ENCODE assay signal across 16 cellular contexts in the genomic region with DNA sequence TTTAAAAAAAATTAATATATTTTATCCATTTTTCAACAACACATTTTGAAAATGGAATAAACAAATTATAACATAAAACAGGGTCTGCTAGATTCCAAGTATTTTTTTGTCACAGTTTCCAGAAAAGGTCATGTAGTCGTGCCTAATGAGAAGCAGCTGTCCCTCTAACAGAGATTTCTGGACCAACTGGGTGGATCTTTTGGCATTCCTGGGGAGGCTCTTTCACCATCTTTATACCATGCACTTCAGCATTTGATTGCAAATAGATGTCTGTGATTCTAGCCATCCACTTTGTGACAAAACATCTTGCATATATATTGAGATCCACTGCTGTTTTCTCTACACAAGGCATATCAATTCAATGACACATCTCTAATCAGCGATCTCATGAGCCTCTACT.
DNase-seq lines count a peak whose midpoint lies in the region; FAIRE-seq and TF ChIP-seq lines count a peak whose summit lies in the region.
"Had no signal": no experiment of that assay in that cellular context is flagged by ENCODE, and none has a peak within 500 bp of the region (broad histone marks: within the 10 kb centered on the region; RNA-seq: fewer than 3 reads in every experiment).

No MANE protein-coding gene starts in this region.

- H3K4me3 Mint-ChIP-seq in glutamatergic neuron (ENCODE audit: unreplicated experiment): no peak overlapping the region
- H3K4me3 Mint-ChIP-seq: CD4-positive, CD25-positive, alpha-beta regulatory T cell; GM23338; H9; IgD-negative memory B cell had no signal

- H3K4me3 ChIP-seq in esophagus muscularis mucosa (no peak overlapping the region), foreskin fibroblast (ENCODE audit: low read depth in 1 of 2, low read length in 2 of 2) (no peak overlapping the region)
- H3K4me3 ChIP-seq: A549; BLaER1 treated with 17β-estradiol and CSF1 and Interleukin-3, amounts not matched to agents 10 nM and 100 nM; GM12878; GM23338 had no signal

- no peaks in the 10 kb centered on the region for H3K36me3 Mint-ChIP-seq in glutamatergic neuron (ENCODE audit: unreplicated experiment)
- H3K36me3 Mint-ChIP-seq: CD4-positive, CD25-positive, alpha-beta regulatory T cell; IgD-negative memory B cell had no signal

- TF ChIP-seq CTCF in esophagus muscularis mucosa (IDR thresholded peaks at IDR 0.05) (no peak), foreskin fibroblast (IDR thresholded peaks at IDR 0.05; ENCODE audit: low read depth, low read length) (no peak), glutamatergic neuron (IDR thresholded peaks at IDR 0.05; ENCODE audit: partially characterized antibody, unreplicated experiment) (no peak)

- H3K4me1 Mint-ChIP-seq in glutamatergic neuron (ENCODE audit: low read depth, unreplicated experiment): peaks cover 6% of the 10 kb centered on the region
- H3K4me1 Mint-ChIP-seq: CD4-positive, CD25-positive, alpha-beta regulatory T cell; IgD-negative memory B cell had no signal

- 44% methylated on average over 2 of the region's 2 CpGs for WGBS in esophagus muscularis mucosa

- H3K27ac Mint-ChIP-seq in glutamatergic neuron (ENCODE audit: unreplicated experiment): no peak overlapping the region
- H3K27ac Mint-ChIP-seq: CD4-positive, CD25-positive, alpha-beta regulatory T cell; GM23338; IgD-negative memory B cell had no signal

- no peak for TF ChIP-seq EP300 in esophagus muscularis mucosa (IDR thresholded peaks at IDR 0.05)

- intact Hi-C loops in esophagus muscularis mucosa (cut with DNase I): no loop called here

- no peaks in the 10 kb centered on the region for H3K27me3 Mint-ChIP-seq in glutamatergic neuron (ENCODE audit: unreplicated experiment)
- H3K27me3 Mint-ChIP-seq: CD4-positive, CD25-positive, alpha-beta regulatory T cell had no signal

- no peak overlapping the region for H3K27ac ChIP-seq in esophagus muscularis mucosa (replicated peaks in 1 of 4)
- H3K27ac ChIP-seq: A549; BLaER1 treated with 17β-estradiol and CSF1 and Interleukin-3, amounts not matched to agents 10 nM and 100 nM had no signal

- no peaks in the 10 kb centered on the region for H3K4me1 ChIP-seq in esophagus muscularis mucosa
- H3K4me1 ChIP-seq: A549; BLaER1 treated with 17β-estradiol and CSF1 and Interleukin-3, amounts not matched to agents 10 nM and 100 nM had no signal

- no peaks in the 10 kb centered on the region for H3K9me3 ChIP-seq in esophagus muscularis mucosa
- H3K9me3 ChIP-seq: A549; BLaER1 treated with 17β-estradiol and CSF1 and Interleukin-3, amounts not matched to agents 10 nM and 100 nM had no signal

- TF ChIP-seq POLR2A in esophagus muscularis mucosa (IDR thresholded peaks at IDR 0.05; ENCODE audit: low read depth) (no peak), H54 (IDR thresholded peaks at IDR 0.05; ENCODE audit: low read depth, low read length) (no peak)

- no peaks in the 10 kb centered on the region for H3K36me3 ChIP-seq in esophagus muscularis mucosa
- H3K36me3 ChIP-seq: BLaER1 treated with 17β-estradiol and CSF1 and Interleukin-3, amounts not matched to agents 10 nM and 100 nM had no signal

- H3K27me3 ChIP-seq in esophagus muscularis mucosa: no peaks in the 10 kb centered on the region
- H3K27me3 ChIP-seq: BLaER1 treated with 17β-estradiol and CSF1 and Interleukin-3, amounts not matched to agents 10 nM and 100 nM had no signal

- H3K9me3 Mint-ChIP-seq in glutamatergic neuron (ENCODE audit: unreplicated experiment): no peaks in the 10 kb centered on the region
- H3K9me3 Mint-ChIP-seq: GM23338 had no signal

- no peak for FAIRE-seq in H54 (lab: Jason Lieb, UNC)
- FAIRE-seq: A549, GM12878, GM18507 had no signal

- DNase-seq in GM03348 (ENCODE audit: low spot score) (peak; percentile 58), esophagus muscularis mucosa (ENCODE audit: extremely low spot score) (peak; percentile 31), foreskin fibroblast (peak; percentile 48 to 82), NOMO-1 treated with DMSO at 0.1 percent for 48 hours (lab: John Stamatoyannopoulos, UW; ENCODE audit: unreplicated experiment) (no peak), MV-4-11 (lab: John Stamatoyannopoulos, UW) (no peak), glutamatergic neuron (no peak), H54 (ENCODE audit: insufficient read length, low spot score) (no peak)
- DNase-seq: CD4-positive, CD25-positive, alpha-beta regulatory T cell; DMS53; H9 had no signal

Comparison
In these comparisons a context has a peak if more than half of its experiments do, and no peak if none do; other contexts are left out.
1. DNase-seq: peak in GM03348 (single experiment), esophagus muscularis mucosa (single experiment) and foreskin fibroblast (2 of 2); none in NOMO-1 treated with DMSO at 0.1 percent for 48 hours (single experiment), MV-4-11 (single experiment), glutamatergic neuron (single experiment) and H54 (single experiment).